In the genomic region with DNA sequence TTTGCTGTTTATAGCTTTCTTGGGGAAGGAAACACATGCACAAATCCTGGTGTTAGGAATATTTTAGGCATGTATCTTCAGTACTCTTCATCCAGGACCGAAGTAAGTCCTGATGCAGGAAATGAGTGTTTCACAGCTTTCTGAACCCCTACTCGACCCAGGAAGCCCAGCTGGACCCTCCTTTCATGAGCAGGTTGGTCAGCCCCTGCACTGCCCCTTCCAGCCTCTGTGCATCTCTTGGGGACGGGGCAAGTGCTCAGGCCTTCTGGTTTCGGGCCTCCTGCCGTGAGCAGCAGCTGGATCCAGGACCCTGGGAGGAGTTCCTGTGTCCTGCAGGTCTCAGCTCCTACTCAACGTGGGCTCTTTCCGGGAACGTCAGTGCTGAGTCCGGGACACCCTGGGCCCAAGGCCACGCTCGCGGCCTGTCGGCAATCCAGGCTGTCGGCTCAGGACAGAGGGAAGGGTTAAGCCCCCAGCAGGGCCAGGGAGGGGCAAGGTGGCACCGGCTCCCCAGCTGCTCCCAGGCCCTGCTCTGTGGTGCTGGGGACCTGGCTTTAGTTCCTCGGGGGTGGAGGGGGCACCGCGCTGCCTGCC, we compare ENCODE assay signal across 1 cellular context.
TF ChIP-seq lines count a peak whose summit lies in the region.

No MANE protein-coding gene starts in this region.

TF ChIP-seq in SK-N-SH treated with all-trans-retinoic acid at 6 μM for 48 hours, 23 proteins besides CTCF, POLR2A, EP300 and RAD21:
- 0 out of 2 replicates have a peak, but pooled peaks have one; percentile 18 for TF ChIP-seq ZFP3 (CRISPR knock-in tag; IDR thresholded peaks at IDR 0.05)
